17 cellular contexts compared by ENCODE assay signal in genomic region chr2:183868707-183869106, GRCh38.
DNase-seq lines count a peak whose midpoint lies in the region; ATAC-seq, FAIRE-seq and TF ChIP-seq lines count a peak whose summit lies in the region.
"Had no signal": no experiment of that assay in that cellular context is flagged by ENCODE, and none has a peak within 500 bp of the region (broad histone marks: within the 10 kb centered on the region; RNA-seq: fewer than 3 reads in every experiment).

No MANE protein-coding gene starts in this region.

- TF ChIP-seq CTCF in mammary epithelial cell (conservative IDR thresholded peaks at IDR 0.05 in 1 of 2, IDR thresholded peaks at IDR 0.05 in 1 of 2; ENCODE audit: extremely low read depth in 1 of 2, insufficient read depth in 1 of 2, low read depth in 1 of 2, low read length in 2 of 2): no peak

- H3K27ac Mint-ChIP-seq in activated T-cell treated with anti-CD3 and anti-CD28 coated beads, Interleukin-2, amount 50 U/mL, for 24 hours: no peak overlapping the region
- H3K27ac Mint-ChIP-seq: activated CD4-positive, alpha-beta T cell treated with anti-CD3 and anti-CD28 coated beads for 36 hours; nephron progenitor cell had no signal

- intact Hi-C loops in mammary epithelial cell (cut with micrococcal nuclease): no loop called here

- no peak overlapping the region for H3K4me3 Mint-ChIP-seq in activated T-cell treated with anti-CD3 and anti-CD28 coated beads, Interleukin-2, amount 50 U/mL, for 24 hours
- H3K4me3 Mint-ChIP-seq: activated CD4-positive, alpha-beta T cell treated with anti-CD3 and anti-CD28 coated beads for 36 hours; nephron progenitor cell had no signal

- H3K36me3 Mint-ChIP-seq in activated T-cell treated with anti-CD3 and anti-CD28 coated beads, Interleukin-2, amount 50 U/mL, for 24 hours (ENCODE audit: low read depth): no peaks in the 10 kb centered on the region

- H3K4me1 ChIP-seq in mammary epithelial cell (ENCODE audit: insufficient read depth, low read length): peaks cover 12% of the 10 kb centered on the region
- H3K4me1 ChIP-seq in skeletal muscle satellite cell (ENCODE audit: control insufficient read depth, insufficient read depth, low read length): peaks cover 15% of the 10 kb centered on the region
- H3K4me1 ChIP-seq: heart left ventricle, left ventricle myocardium inferior, tibial artery had no signal

- in situ Hi-C loops in mammary epithelial cell (cut with MboI; ENCODE audit: low sequenced_read_pairs in 2 of 2): no loop called here

- no peaks in the 10 kb centered on the region for H3K36me3 ChIP-seq in mammary epithelial cell (ENCODE audit: insufficient read depth, low read length)
- H3K36me3 ChIP-seq in skeletal muscle satellite cell (ENCODE audit: insufficient read depth, low read length): no peaks in the 10 kb centered on the region
- H3K36me3 ChIP-seq: heart left ventricle, left ventricle myocardium inferior, tibial artery had no signal

- H3K4me3 ChIP-seq in mammary epithelial cell (replicated peaks in 1 of 3; ENCODE audit: insufficient read depth in 1 of 3, low read depth in 2 of 3, low read length in 3 of 3): no peak overlapping the region
- no peak overlapping the region for H3K4me3 ChIP-seq in skeletal muscle satellite cell (ENCODE audit: low read length)
- H3K4me3 ChIP-seq: heart left ventricle, left ventricle myocardium inferior, skin epidermis, tibial artery had no signal

- dilution Hi-C loops in mammary epithelial cell (cut with HindIII; ENCODE audit: low sequenced_read_pairs): no loop called here

- H3K4me2 ChIP-seq in mammary epithelial cell (ENCODE audit: insufficient read depth, low read depth, low read length) (peak overlapping the region; percentile 49), skeletal muscle satellite cell (ENCODE audit: low read length) (peak overlapping the region; percentile 53)

- no peaks in the 10 kb centered on the region for H3K4me1 Mint-ChIP-seq in activated T-cell treated with anti-CD3 and anti-CD28 coated beads, Interleukin-2, amount 50 U/mL, for 24 hours (ENCODE audit: low read depth)
- H3K4me1 Mint-ChIP-seq: activated CD4-positive, alpha-beta T cell treated with anti-CD3 and anti-CD28 coated beads for 36 hours; nephron progenitor cell had no signal

- no peaks in the 10 kb centered on the region for H3K79me2 ChIP-seq in mammary epithelial cell (ENCODE audit: insufficient read depth, low read length)

- CTCF ChIA-PET in mammary epithelial cell (lab: Charles Lee; ENCODE audit: low non-redundant PET): interaction anchor here (0.6 kb wide), 2 partner anchors 66 to 190 kb away, joined by 3 to 4 read pairs; no protein-coding TSS in a partner anchor

- 0% methylated on average over 1 of the region's 1 CpG for WGBS in mammary epithelial cell (ENCODE audit: low coverage, missing lambda C conversion rate)

- H4K20me1 ChIP-seq in mammary epithelial cell (ENCODE audit: insufficient read depth, low read length): no peaks in the 10 kb centered on the region

- H3K9me3 ChIP-seq in mammary epithelial cell (replicated peaks; ENCODE audit: insufficient read depth, low read length) (no peaks in the 10 kb centered on the region), skeletal muscle satellite cell (replicated peaks; ENCODE audit: low read length) (no peaks in the 10 kb centered on the region)
- H3K9me3 ChIP-seq: heart left ventricle, left ventricle myocardium inferior, tibial artery had no signal

- no peaks in the 10 kb centered on the region for H3K27me3 Mint-ChIP-seq in activated T-cell treated with anti-CD3 and anti-CD28 coated beads, Interleukin-2, amount 50 U/mL, for 24 hours
- H3K27me3 Mint-ChIP-seq: activated CD4-positive, alpha-beta T cell treated with anti-CD3 and anti-CD28 coated beads for 36 hours had no signal

- FAIRE-seq in HTR-8/SVneo (lab: Jason Lieb, UNC): no peak

- DNase-seq in HTR-8/SVneo (ENCODE audit: insufficient read length, low spot score): peak; percentile 9
- peak; percentile 77 for DNase-seq in mammary epithelial cell
- no peak for DNase-seq in activated T-cell treated with anti-CD3 and anti-CD28 coated beads, Interleukin-2, amount 50 U/mL, for 24 hours
- no peak for DNase-seq in NOMO-1 treated with DMSO at 0.1 percent for 48 hours (lab: John Stamatoyannopoulos, UW; ENCODE audit: unreplicated experiment)
- DNase-seq in stimulated activated CD8-positive, alpha-beta memory T cell treated with anti-CD3 and anti-CD28 coated beads, Interleukin-4, amount 100 ng/mL, for 48 hours: no peak
- DNase-seq: activated CD4-positive, alpha-beta T cell treated with anti-CD3 and anti-CD28 coated beads for 36 hours; aorta; heart left ventricle; IMR-90; left ventricle myocardium inferior; NCI-H1694; nephron progenitor cell; SW 1271; tibial artery had no signal

- no peak overlapping the region for H2AFZ ChIP-seq in mammary epithelial cell (ENCODE audit: low read depth, low read length)

- no peak overlapping the region for H3K27ac ChIP-seq in mammary epithelial cell (ENCODE audit: insufficient read depth, low read depth, low read length)
- H3K27ac ChIP-seq: heart left ventricle, left ventricle myocardium inferior, skin epidermis, tibial artery had no signal

- ATAC-seq in GM21619 (IDR thresholded peaks at IDR 0.05; ENCODE audit: unreplicated experiment): peak; percentile 67
- ATAC-seq: activated CD4-positive, alpha-beta T cell treated with anti-CD3 and anti-CD28 coated beads for 36 hours had no signal

- H3K9me3 Mint-ChIP-seq in activated T-cell treated with anti-CD3 and anti-CD28 coated beads, Interleukin-2, amount 50 U/mL, for 24 hours: peaks cover 7% of the 10 kb centered on the region
- H3K9me3 Mint-ChIP-seq: nephron progenitor cell had no signal

- H3K9ac ChIP-seq in mammary epithelial cell (ENCODE audit: insufficient read depth, low read length) (no peak overlapping the region), skeletal muscle satellite cell (ENCODE audit: low read depth, low read length) (no peak overlapping the region)

- H3K27me3 ChIP-seq in mammary epithelial cell (ENCODE audit: insufficient read depth, low read length) (no peaks in the 10 kb centered on the region), skeletal muscle satellite cell (ENCODE audit: control insufficient read depth, insufficient read depth, low read length) (no peaks in the 10 kb centered on the region)
- H3K27me3 ChIP-seq: heart left ventricle, tibial artery had no signal

- BruUV-seq in mammary epithelial cell (replicated peaks; lab: Mats Ljungman, UMichigan): no TSS peak

Comparison
In these comparisons a context has a peak if more than half of its experiments do, and no peak if none do; other contexts are left out.
1. DNase-seq: peak in HTR-8/SVneo (single experiment) and mammary epithelial cell (single experiment); none in activated T-cell treated with anti-CD3 and anti-CD28 coated beads, Interleukin-2, amount 50 U/mL, for 24 hours (single experiment), NOMO-1 treated with DMSO at 0.1 percent for 48 hours (single experiment) and stimulated activated CD8-positive, alpha-beta memory T cell treated with anti-CD3 and anti-CD28 coated beads, Interleukin-4, amount 100 ng/mL, for 48 hours (single experiment).